In genomic region chr3:9500108-9501050, GRCh38 we compare ENCODE assay signal across 8 cellular contexts. TPM values are rescaled to one million over a fixed set of nuclear protein-coding genes. Genes with fewer than 3 reads are reported as not detected.
A peak's percentile ranks its signal among the peaks of the same experiment; 100 is the strongest.
DNase-seq lines count a peak whose midpoint lies in the region; ATAC-seq and TF ChIP-seq lines count a peak whose summit lies in the region.

No MANE protein-coding gene starts in this region.

- H3K18ac ChIP-seq in trophoblast cell (ENCODE audit: low read length) = no peak overlapping the region

- no peak overlapping the region for H2BK120ac ChIP-seq in trophoblast cell (ENCODE audit: insufficient read depth, low read length, poor library complexity)

- peak overlapping the region; percentile 34 for H3K4me2 ChIP-seq in trophoblast cell (ENCODE audit: low read length)

- no peak overlapping the region for H3K23ac ChIP-seq in trophoblast cell (ENCODE audit: low read length)

- H3K14ac ChIP-seq in trophoblast cell (ENCODE audit: low read length) = no peak overlapping the region

- no peak overlapping the region for H2BK5ac ChIP-seq in trophoblast cell (ENCODE audit: low read depth, low read length, poor library complexity)

- H3K79me1 ChIP-seq in trophoblast cell (ENCODE audit: low read length) = no peaks in the 10 kb centered on the region

- DNase-seq in AML-193 (lab: John Stamatoyannopoulos, UW) (peak; percentile 35 to 53), NT2/D1 (ENCODE audit: low read depth, low spot score) (peak; percentile 79), activated T-helper 1 cell treated with Interleukin-2 at 50 U/mL for 16 hours (ENCODE audit: low read depth) (peak; percentile 26), foreskin fibroblast (peak; percentile 53 to 85), trophoblast cell (peak; percentile 37 to 68)

- no peak overlapping the region for H3K27ac ChIP-seq in trophoblast cell (ENCODE audit: low read depth, low read length)

- no peak overlapping the region for H2AK5ac ChIP-seq in trophoblast cell (ENCODE audit: low read length)

- H2AFZ ChIP-seq in trophoblast cell (ENCODE audit: insufficient read depth, low read length, poor library complexity) = no peak overlapping the region

- no peaks in the 10 kb centered on the region for H3K9me3 ChIP-seq in NT2/D1 (ENCODE audit: insufficient read depth, low read length)
- no peaks in the 10 kb centered on the region for H3K9me3 ChIP-seq in trophoblast cell (ENCODE audit: insufficient read depth, low read depth, low read length)

- peak; percentile 46 for ATAC-seq in GM21619 (IDR thresholded peaks at IDR 0.05; ENCODE audit: unreplicated experiment)
- ATAC-seq in HG03439 (IDR thresholded peaks at IDR 0.05; ENCODE audit: unreplicated experiment) = no peak
- ATAC-seq in HG03025 (IDR thresholded peaks at IDR 0.05; ENCODE audit: low FRiP score, unreplicated experiment) = no peak

- H4K8ac ChIP-seq in trophoblast cell (ENCODE audit: low read depth, low read length) = no peak overlapping the region

- no peak overlapping the region for H3K4ac ChIP-seq in trophoblast cell (ENCODE audit: low read depth, low read length)

- no peak overlapping the region for H4K91ac ChIP-seq in trophoblast cell (ENCODE audit: low read depth, low read length)

- no peaks in the 10 kb centered on the region for H3K79me2 ChIP-seq in trophoblast cell (ENCODE audit: control insufficient read depth, insufficient read depth, low read length, poor library complexity)

- H3K4me1 ChIP-seq in NT2/D1 (ENCODE audit: insufficient read depth, insufficient read length) = peaks cover 15% of the 10 kb centered on the region
- H3K4me1 ChIP-seq in trophoblast cell (ENCODE audit: control insufficient read depth in 1 of 2, insufficient read depth in 2 of 2, low read length in 2 of 2) = peaks cover 0 to 5% of the 10 kb centered on the region in 2 experiments

- H4K12ac ChIP-seq in trophoblast cell (ENCODE audit: low read depth, low read length) = no peak overlapping the region

- H3K27me3 ChIP-seq in NT2/D1 (ENCODE audit: insufficient read depth, insufficient read length) (peaks cover 31% of the 10 kb centered on the region), trophoblast cell (ENCODE audit: insufficient read depth, low read length) (peaks cover 11% of the 10 kb centered on the region)

- H2BK12ac ChIP-seq in trophoblast cell (ENCODE audit: low read length) = no peak overlapping the region

- H3K9ac ChIP-seq in NT2/D1 (ENCODE audit: insufficient read length, low read depth) = peak overlapping the region; percentile 72
- no peak overlapping the region for H3K9ac ChIP-seq in trophoblast cell (ENCODE audit: low read length)

- H3K36me3 ChIP-seq in NT2/D1 (ENCODE audit: insufficient read depth, insufficient read length, low read length) = no peaks in the 10 kb centered on the region
- no peaks in the 10 kb centered on the region for H3K36me3 ChIP-seq in trophoblast cell (ENCODE audit: control insufficient read depth in 1 of 2, insufficient read depth in 2 of 2, low read length in 2 of 2)

- peak overlapping the region; percentile 66 for H3K4me3 ChIP-seq in NT2/D1 (ENCODE audit: insufficient read length, low read depth)
- H3K4me3 ChIP-seq in foreskin fibroblast (ENCODE audit: low read depth in 1 of 2, low read length in 2 of 2) = no peak overlapping the region
- H3K4me3 ChIP-seq in trophoblast cell (ENCODE audit: low read depth, low read length) = no peak overlapping the region

- WGBS in trophoblast cell (ENCODE audit: extremely low coverage, insufficient coverage, insufficient read length) = 100% methylated on average over 4 of the region's 39 CpGs

- TF ChIP-seq CTCF in foreskin fibroblast (IDR thresholded peaks at IDR 0.05; ENCODE audit: low read depth, low read length) = peak; percentile 87

RNA-seq across cellular contexts. Expression of gene LHFPL4, which starts 53.2 kb away (rescaled TPM):
- 0.01 TPM in 2 replicates for polyA plus RNA-seq in trophoblast cell (2013)

Comparison
In these comparisons a context has a peak if more than half of its experiments do, and no peak if none do; other contexts are left out.
1. DNase-seq: peak in every context shown above with its lines; median percentile 79 in NT2/D1; 69 in foreskin fibroblast; 52 in trophoblast cell; 44 in AML-193; 26 in activated T-helper 1 cell treated with Interleukin-2 at 50 U/mL for 16 hours.